ENCODE assay signal across 19 cellular contexts in the genomic region with DNA sequence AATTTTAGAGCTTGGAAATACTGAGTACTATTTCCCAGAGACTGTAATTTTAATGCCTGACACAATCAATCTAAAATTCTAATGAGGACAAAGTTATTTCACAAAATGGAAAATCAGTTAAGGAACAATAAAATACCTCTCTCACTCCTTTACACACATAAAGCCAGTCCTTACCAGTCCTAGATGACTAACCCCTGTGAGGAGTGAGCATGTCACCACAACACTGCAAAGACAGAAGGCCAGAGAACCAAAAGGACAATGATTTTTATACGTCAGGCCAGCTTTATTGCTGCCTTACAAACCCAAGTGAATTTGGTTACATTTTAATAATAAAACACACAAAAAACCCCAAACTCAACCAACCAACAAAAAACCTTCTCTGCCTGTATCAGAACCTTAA. TPM values are rescaled to one million over a fixed set of nuclear protein-coding genes. Genes with fewer than 3 reads are reported as not detected.
"Had no signal": no experiment of that assay in that cellular context is flagged by ENCODE, and none has a peak within 500 bp of the region (broad histone marks: within the 10 kb centered on the region; RNA-seq: fewer than 3 reads in every experiment).

No MANE protein-coding gene starts in this region.

- H3K27ac ChIP-seq: hepatocyte, lower lobe of right lung, psoas muscle, sigmoid colon, suprapubic skin, upper lobe of left lung had no signal

- H3K79me2 ChIP-seq: hepatocyte had no signal

- H3K4me3 ChIP-seq: hepatocyte, lower lobe of right lung, psoas muscle, sigmoid colon, suprapubic skin, upper lobe of left lung had no signal

- H3K36me3 ChIP-seq: suprapubic skin had no signal

- H3K4me3 Mint-ChIP-seq: activated CD4-positive, alpha-beta memory T cell treated with anti-CD3 and anti-CD28 coated beads for 36 hours; activated naive CD8-positive, alpha-beta T cell treated with anti-CD3 and anti-CD28 coated beads for 36 hours; natural killer cell had no signal

- H3K9me3 Mint-ChIP-seq: activated CD4-positive, alpha-beta memory T cell treated with anti-CD3 and anti-CD28 coated beads for 36 hours; activated naive CD8-positive, alpha-beta T cell treated with anti-CD3 and anti-CD28 coated beads for 36 hours; natural killer cell had no signal

- H3K27me3 Mint-ChIP-seq: activated CD4-positive, alpha-beta memory T cell treated with anti-CD3 and anti-CD28 coated beads for 36 hours; activated naive CD8-positive, alpha-beta T cell treated with anti-CD3 and anti-CD28 coated beads for 36 hours had no signal

- H3K27me3 ChIP-seq: hepatocyte, sigmoid colon, suprapubic skin, upper lobe of left lung had no signal

- ATAC-seq: left cardiac atrium; lower lobe of right lung; natural killer cell; psoas muscle; stimulated activated naive CD8-positive, alpha-beta T cell treated with anti-CD3 and anti-CD28 coated beads, Interleukin-15, Interleukin-2, amounts not matched to agents 100 U/mL and 50 U/mL, for 24 hours had no signal

- H3K27ac Mint-ChIP-seq: activated CD4-positive, alpha-beta memory T cell treated with anti-CD3 and anti-CD28 coated beads for 36 hours; activated naive CD8-positive, alpha-beta T cell treated with anti-CD3 and anti-CD28 coated beads for 36 hours had no signal

- H2AFZ ChIP-seq: hepatocyte had no signal

- DNase-seq: activated CD4-positive, alpha-beta memory T cell treated with anti-CD3 and anti-CD28 coated beads for 36 hours; activated CD4-positive, alpha-beta T cell treated with anti-CD3 and anti-CD28 coated beads for 1 hour; activated gamma-delta T cell treated with Interleukin-2 at 50 U/mL for 16 hours; activated naive CD8-positive, alpha-beta T cell treated with anti-CD3 and anti-CD28 coated beads for 36 hours; activated T-cell treated with anti-CD3 and anti-CD28 coated beads, Interleukin-2, amount 50 U/mL, for 48 hours; left cardiac atrium; lower lobe of right lung; midbrain; natural killer cell; occipital lobe; psoas muscle; sigmoid colon; stimulated activated CD4-positive, alpha-beta T cell treated with anti-CD3 and anti-CD28 coated beads, Interleukin-12 subunit alpha, Interleukin-12 subunit beta, amount 100 ng/mL, for 4 hours; stimulated activated naive CD8-positive, alpha-beta T cell treated with anti-CD3 and anti-CD28 coated beads, Interleukin-15, Interleukin-2, amounts not matched to agents 100 U/mL and 50 U/mL, for 24 hours; SW 1271; T-helper 9 cell; upper lobe of left lung had no signal

- H3K9me3 ChIP-seq: lower lobe of right lung, psoas muscle, sigmoid colon, suprapubic skin, upper lobe of left lung had no signal

- H3K4me2 ChIP-seq: hepatocyte had no signal

- H3K4me1 ChIP-seq: lower lobe of right lung, psoas muscle, sigmoid colon, upper lobe of left lung had no signal

RNA-seq across cellular contexts. Expression of gene SHISA3, which starts 57.5 kb away (rescaled TPM):
- total RNA-seq: natural killer cell had no signal
- polyA plus RNA-seq: hepatocyte had no signal
